ENCODE assay signal across 10 cellular contexts in the genomic region with DNA sequence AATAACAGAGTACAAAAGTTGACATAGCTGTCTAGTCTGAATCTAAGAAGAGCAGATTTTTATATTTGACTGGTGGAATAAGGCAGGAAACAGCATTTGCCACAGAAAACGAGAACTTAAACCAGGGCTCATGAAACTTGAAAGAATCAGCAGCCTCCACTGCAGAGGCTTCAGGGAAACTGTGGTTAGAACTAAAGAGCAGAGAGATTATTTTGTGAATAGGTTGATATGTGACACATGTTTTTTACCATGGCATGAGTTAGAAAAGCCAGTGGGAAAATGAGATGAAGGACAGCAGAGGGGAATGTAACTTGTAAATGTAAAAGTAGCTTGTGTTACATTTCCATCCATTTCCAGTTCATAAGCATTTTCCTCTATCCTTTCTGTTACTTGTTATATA.
DNase-seq lines count a peak whose midpoint lies in the region; ATAC-seq and TF ChIP-seq lines count a peak whose summit lies in the region.
"Had no signal": no experiment of that assay in that cellular context is flagged by ENCODE, and none has a peak within 500 bp of the region (broad histone marks: within the 10 kb centered on the region; RNA-seq: fewer than 3 reads in every experiment).

No MANE protein-coding gene starts in this region.

- in situ Hi-C loops in transverse colon (cut with MboI; ENCODE audit: low pct_ligation_motif_present in 1 of 4, low pct_unique_long_range_greater_than_20kb in 1 of 4, low sequenced_read_pairs in 3 of 4), result no loop called here

- no peak overlapping the region for H3K4me3 ChIP-seq in transverse colon
- H3K4me3 ChIP-seq: sigmoid colon had no signal

- peak; percentile 8 for DNase-seq in stimulated activated CD4-positive, alpha-beta T cell treated with anti-CD3 and anti-CD28 coated beads, Interleukin-12 subunit alpha, Interleukin-12 subunit beta, amount 100 ng/mL, for 4 hours
- DNase-seq in stimulated activated CD4-positive, alpha-beta T cell treated with anti-CD3 and anti-CD28 coated beads, Interleukin-4, amount 100 ng/mL, for 4 hours, result no peak
- DNase-seq in RPMI8226 (peak; percentile 6), transverse colon (peak; percentile 10), NCI-H146 (lab: John Stamatoyannopoulos, UW) (no peak), NCI-H2107 (lab: John Stamatoyannopoulos, UW) (no peak), epidermal melanocyte (ENCODE audit: insufficient read length, low spot score) (no peak)
- DNase-seq: Karpas-422, sigmoid colon had no signal

- peak; percentile 57 for ATAC-seq in HG03039 (IDR thresholded peaks at IDR 0.05; ENCODE audit: unreplicated experiment)

- H3K36me3 ChIP-seq in transverse colon, result no peaks in the 10 kb centered on the region
- H3K36me3 ChIP-seq: sigmoid colon had no signal

- 62 to 68% methylated on average over 1 of the region's 1 CpG for WGBS in transverse colon (ENCODE audit: low coverage in 1 of 2), 2 donors

- TF ChIP-seq CTCF in transverse colon (IDR thresholded peaks at IDR 0.05), result no peak

- H3K27ac ChIP-seq in transverse colon, result no peak overlapping the region
- H3K27ac ChIP-seq: sigmoid colon had no signal

- no peak for TF ChIP-seq POLR2A in transverse colon (IDR thresholded peaks at IDR 0.05)

- no peaks in the 10 kb centered on the region for H3K27me3 ChIP-seq in transverse colon
- H3K27me3 ChIP-seq: sigmoid colon had no signal

- no peak for TF ChIP-seq EP300 in transverse colon (IDR thresholded peaks at IDR 0.05; ENCODE audit: low read depth)

- peaks cover 0 to 12% (median 0%) of the 10 kb centered on the region in 4 donors for H3K4me1 ChIP-seq in transverse colon
- H3K4me1 ChIP-seq: sigmoid colon had no signal

- no peaks in the 10 kb centered on the region for H3K9me3 ChIP-seq in transverse colon
- H3K9me3 ChIP-seq: sigmoid colon had no signal

- intact Hi-C loops in transverse colon (cut with DNase I; ENCODE audit: low total_unique reads), result no loop called here

Comparison
In these comparisons a context has a peak if more than half of its experiments do, and no peak if none do; other contexts are left out.
1. DNase-seq: peak in stimulated activated CD4-positive, alpha-beta T cell treated with anti-CD3 and anti-CD28 coated beads, Interleukin-12 subunit alpha, Interleukin-12 subunit beta, amount 100 ng/mL, for 4 hours (single experiment), RPMI8226 (single experiment) and transverse colon (single experiment); none in stimulated activated CD4-positive, alpha-beta T cell treated with anti-CD3 and anti-CD28 coated beads, Interleukin-4, amount 100 ng/mL, for 4 hours (0 of 2), NCI-H146 (single experiment), NCI-H2107 (single experiment) and epidermal melanocyte (single experiment).